In the genomic region with DNA sequence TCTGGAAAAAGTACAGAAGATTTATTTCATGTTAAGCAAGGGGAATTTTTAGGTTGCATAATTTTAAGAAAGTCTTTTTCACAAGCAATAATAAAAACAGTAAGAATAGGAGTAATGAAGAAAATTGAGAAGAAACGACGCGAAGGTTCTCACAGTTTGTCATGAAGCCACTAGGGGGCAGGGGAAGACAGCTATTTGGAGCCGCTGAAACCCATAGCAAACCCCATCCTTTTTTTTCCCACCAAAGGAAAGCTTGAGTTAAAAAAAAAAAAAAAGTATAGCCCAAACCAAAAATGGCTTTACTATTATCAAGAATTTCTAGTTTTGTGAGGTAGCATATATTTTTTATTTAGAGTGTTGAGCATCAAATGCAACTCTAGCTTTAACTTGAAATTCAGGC, we compare ENCODE assay signal across 8 cellular contexts.
DNase-seq lines count a peak whose midpoint lies in the region; ATAC-seq, FAIRE-seq and TF ChIP-seq lines count a peak whose summit lies in the region.

No MANE protein-coding gene starts in this region.

- CTCF ChIA-PET in WTC11 (lab: Charles Lee): interaction anchor here (0.5 to 2.5 kb wide), 33 partner anchors 9 to 498 kb away, joined by 3 to 21 read pairs (median 4); a partner anchor contains a TSS

- peak; percentile 52 for ATAC-seq in GM19035 (IDR thresholded peaks at IDR 0.05; ENCODE audit: unreplicated experiment)
- ATAC-seq in WTC11: peak; percentile 73
- no peak for ATAC-seq in stimulated activated memory B cell treated with anti-CD40 and anti-IgM and Interleukin-4, amounts not matched to agents 10 μg/mL and 1 μg/mL and 100 μg/mL, for 72 hours

- H3K9me3 ChIP-seq in testis: no peaks in the 10 kb centered on the region

- no peaks in the 10 kb centered on the region for H3K36me3 ChIP-seq in testis (ENCODE audit: low read depth, missing control alignments)

- H3K4me3 ChIP-seq in testis: no peak overlapping the region

- no peaks in the 10 kb centered on the region for H3K4me1 ChIP-seq in testis

- peak; percentile 67 for DNase-seq in NCI-H2107 (lab: John Stamatoyannopoulos, UW)
- peak; percentile 41 for DNase-seq in WTC11 (ENCODE audit: low spot score)
- DNase-seq in mucosa of gallbladder (ENCODE audit: low spot score): peak; percentile 57
- DNase-seq in testis: peak; percentile 68

- intact Hi-C loops in testis (cut with DNase I; ENCODE audit: low total_unique reads): loop anchor here (5.0 kb wide), 1 partner anchor 426 kb away; no protein-coding TSS in a partner anchor

- H3K27ac ChIP-seq in C4-2B (no peak overlapping the region), testis (no peak overlapping the region)

- TF ChIP-seq POLR2A in testis (IDR thresholded peaks at IDR 0.05): no peak

- no peak overlapping the region for H3K27ac Mint-ChIP-seq in WTC11
- H3K27ac Mint-ChIP-seq in stimulated activated memory B cell treated with anti-CD40 and anti-IgM and Interleukin-4, amounts not matched to agents 10 μg/mL and 1 μg/mL and 100 μg/mL, for 72 hours: no peak overlapping the region

- POLR2A ChIA-PET in WTC11 (lab: Charles Lee): no interaction called here

- H3K36me3 Mint-ChIP-seq in WTC11: peaks cover 5% of the 10 kb centered on the region
- peaks cover 9% of the 10 kb centered on the region for H3K36me3 Mint-ChIP-seq in stimulated activated memory B cell treated with anti-CD40 and anti-IgM and Interleukin-4, amounts not matched to agents 10 μg/mL and 1 μg/mL and 100 μg/mL, for 72 hours

- no peaks in the 10 kb centered on the region; the same call in 1 of the 2 replicates for H3K27me3 Mint-ChIP-seq in WTC11 (ENCODE audit: low read depth)
- H3K27me3 Mint-ChIP-seq in stimulated activated memory B cell treated with anti-CD40 and anti-IgM and Interleukin-4, amounts not matched to agents 10 μg/mL and 1 μg/mL and 100 μg/mL, for 72 hours: peaks cover 52% of the 10 kb centered on the region

- no peak overlapping the region for H3K4me3 Mint-ChIP-seq in WTC11
- H3K4me3 Mint-ChIP-seq in stimulated activated memory B cell treated with anti-CD40 and anti-IgM and Interleukin-4, amounts not matched to agents 10 μg/mL and 1 μg/mL and 100 μg/mL, for 72 hours: no peak overlapping the region

- peaks cover 4% of the 10 kb centered on the region for H3K4me1 Mint-ChIP-seq in WTC11
- H3K4me1 Mint-ChIP-seq in stimulated activated memory B cell treated with anti-CD40 and anti-IgM and Interleukin-4, amounts not matched to agents 10 μg/mL and 1 μg/mL and 100 μg/mL, for 72 hours: no peaks in the 10 kb centered on the region

- TF ChIP-seq CTCF in C4-2B (conservative IDR thresholded peaks at IDR 0.05) (peak; percentile 81), WTC11 (IDR thresholded peaks at IDR 0.05) (peak; percentile 76), testis (IDR thresholded peaks at IDR 0.05) (peak; percentile 74 to 83 (median 75))

- H3K9me3 Mint-ChIP-seq in WTC11: peaks cover 13% of the 10 kb centered on the region
- peaks cover 9% of the 10 kb centered on the region for H3K9me3 Mint-ChIP-seq in stimulated activated memory B cell treated with anti-CD40 and anti-IgM and Interleukin-4, amounts not matched to agents 10 μg/mL and 1 μg/mL and 100 μg/mL, for 72 hours

- FAIRE-seq in endometrium (lab: Jason Lieb, UNC): peak; percentile 88

- WGBS in testis, 2 donors: 2 to 7% methylated on average over 4 of the region's 4 CpGs

- no peaks in the 10 kb centered on the region for H3K27me3 ChIP-seq in testis

TF ChIP-seq in WTC11, 78 proteins besides CTCF, POLR2A, EP300 and RAD21 (continues in another document):
- no peak for TF ChIP-seq ZNF416 (CRISPR knock-in tag; IDR thresholded peaks at IDR 0.05)
- TF ChIP-seq, protein P1, sequence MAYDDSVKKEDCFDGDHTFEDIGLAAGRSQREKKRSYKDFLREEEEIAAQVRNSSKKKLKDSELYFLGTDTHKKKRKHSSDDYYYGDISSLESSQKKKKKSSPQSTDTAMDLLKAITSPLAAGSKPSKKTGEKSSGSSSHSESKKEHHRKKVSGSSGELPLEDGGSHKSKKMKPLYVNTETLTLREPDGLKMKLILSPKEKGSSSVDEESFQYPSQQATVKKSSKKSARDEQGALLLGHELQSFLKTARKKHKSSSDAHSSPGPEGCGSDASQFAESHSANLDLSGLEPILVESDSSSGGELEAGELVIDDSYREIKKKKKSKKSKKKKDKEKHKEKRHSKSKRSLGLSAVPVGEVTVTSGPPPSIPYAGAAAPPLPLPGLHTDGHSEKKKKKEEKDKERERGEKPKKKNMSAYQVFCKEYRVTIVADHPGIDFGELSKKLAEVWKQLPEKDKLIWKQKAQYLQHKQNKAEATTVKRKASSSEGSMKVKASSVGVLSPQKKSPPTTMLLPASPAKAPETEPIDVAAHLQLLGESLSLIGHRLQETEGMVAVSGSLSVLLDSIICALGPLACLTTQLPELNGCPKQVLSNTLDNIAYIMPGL (CRISPR knock-in tag; IDR thresholded peaks at IDR 0.05): no peak
- no peak for TF ChIP-seq ZNF263 (CRISPR knock-in tag; IDR thresholded peaks at IDR 0.05; ENCODE audit: low read depth)
- TF ChIP-seq, protein P2, sequence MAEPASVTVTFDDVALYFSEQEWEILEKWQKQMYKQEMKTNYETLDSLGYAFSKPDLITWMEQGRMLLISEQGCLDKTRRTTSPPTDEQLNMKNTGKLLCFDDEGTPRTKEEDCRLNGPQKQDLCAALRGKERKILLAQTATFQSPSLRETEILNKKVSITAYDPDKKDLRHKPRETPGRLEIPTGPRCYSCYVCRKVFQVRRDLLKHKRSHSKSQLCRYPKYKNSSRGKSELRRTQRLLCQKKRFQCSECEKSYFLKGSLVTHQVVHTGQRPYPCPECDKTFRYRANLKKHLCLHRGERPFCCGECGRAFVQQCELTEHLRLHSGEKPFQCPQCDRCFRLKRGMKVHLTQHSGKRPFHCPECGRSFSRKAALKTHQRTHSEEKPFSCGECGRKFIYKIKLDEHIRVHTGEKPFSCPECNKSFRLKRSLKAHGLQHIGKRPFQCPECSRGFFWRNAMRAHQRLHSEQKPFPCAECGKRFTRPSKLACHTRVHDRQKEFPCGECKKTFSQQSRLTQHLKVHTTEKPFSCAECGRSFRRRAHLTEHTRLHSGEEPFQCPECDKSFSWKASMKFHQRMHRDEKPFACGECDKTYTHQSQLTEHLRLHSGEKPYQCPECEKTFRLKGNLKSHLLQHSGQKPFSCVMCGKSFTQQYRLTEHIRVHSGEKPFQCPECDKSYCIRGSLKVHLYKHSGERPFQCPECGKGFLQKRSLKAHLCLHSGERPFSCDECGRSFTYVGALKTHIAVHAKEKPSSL (CRISPR knock-in tag; conservative IDR thresholded peaks at IDR 0.05): no peak
- TF ChIP-seq ZNF396 (CRISPR knock-in tag; IDR thresholded peaks at IDR 0.05; ENCODE audit: borderline replicate concordance): no peak
- TF ChIP-seq, protein P3, sequence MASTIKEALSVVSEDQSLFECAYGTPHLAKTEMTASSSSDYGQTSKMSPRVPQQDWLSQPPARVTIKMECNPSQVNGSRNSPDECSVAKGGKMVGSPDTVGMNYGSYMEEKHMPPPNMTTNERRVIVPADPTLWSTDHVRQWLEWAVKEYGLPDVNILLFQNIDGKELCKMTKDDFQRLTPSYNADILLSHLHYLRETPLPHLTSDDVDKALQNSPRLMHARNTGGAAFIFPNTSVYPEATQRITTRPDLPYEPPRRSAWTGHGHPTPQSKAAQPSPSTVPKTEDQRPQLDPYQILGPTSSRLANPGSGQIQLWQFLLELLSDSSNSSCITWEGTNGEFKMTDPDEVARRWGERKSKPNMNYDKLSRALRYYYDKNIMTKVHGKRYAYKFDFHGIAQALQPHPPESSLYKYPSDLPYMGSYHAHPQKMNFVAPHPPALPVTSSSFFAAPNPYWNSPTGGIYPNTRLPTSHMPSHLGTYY (CRISPR knock-in tag; IDR thresholded peaks at IDR 0.05): no peak
- TF ChIP-seq, protein P4, sequence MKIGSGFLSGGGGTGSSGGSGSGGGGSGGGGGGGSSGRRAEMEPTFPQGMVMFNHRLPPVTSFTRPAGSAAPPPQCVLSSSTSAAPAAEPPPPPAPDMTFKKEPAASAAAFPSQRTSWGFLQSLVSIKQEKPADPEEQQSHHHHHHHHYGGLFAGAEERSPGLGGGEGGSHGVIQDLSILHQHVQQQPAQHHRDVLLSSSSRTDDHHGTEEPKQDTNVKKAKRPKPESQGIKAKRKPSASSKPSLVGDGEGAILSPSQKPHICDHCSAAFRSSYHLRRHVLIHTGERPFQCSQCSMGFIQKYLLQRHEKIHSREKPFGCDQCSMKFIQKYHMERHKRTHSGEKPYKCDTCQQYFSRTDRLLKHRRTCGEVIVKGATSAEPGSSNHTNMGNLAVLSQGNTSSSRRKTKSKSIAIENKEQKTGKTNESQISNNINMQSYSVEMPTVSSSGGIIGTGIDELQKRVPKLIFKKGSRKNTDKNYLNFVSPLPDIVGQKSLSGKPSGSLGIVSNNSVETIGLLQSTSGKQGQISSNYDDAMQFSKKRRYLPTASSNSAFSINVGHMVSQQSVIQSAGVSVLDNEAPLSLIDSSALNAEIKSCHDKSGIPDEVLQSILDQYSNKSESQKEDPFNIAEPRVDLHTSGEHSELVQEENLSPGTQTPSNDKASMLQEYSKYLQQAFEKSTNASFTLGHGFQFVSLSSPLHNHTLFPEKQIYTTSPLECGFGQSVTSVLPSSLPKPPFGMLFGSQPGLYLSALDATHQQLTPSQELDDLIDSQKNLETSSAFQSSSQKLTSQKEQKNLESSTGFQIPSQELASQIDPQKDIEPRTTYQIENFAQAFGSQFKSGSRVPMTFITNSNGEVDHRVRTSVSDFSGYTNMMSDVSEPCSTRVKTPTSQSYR (CRISPR knock-in tag; IDR thresholded peaks at IDR 0.05): no peak
- TF ChIP-seq NFATC4 (CRISPR knock-in tag; IDR thresholded peaks at IDR 0.05): no peak
